ENCODE assay signal across 24 cellular contexts in the genomic region with DNA sequence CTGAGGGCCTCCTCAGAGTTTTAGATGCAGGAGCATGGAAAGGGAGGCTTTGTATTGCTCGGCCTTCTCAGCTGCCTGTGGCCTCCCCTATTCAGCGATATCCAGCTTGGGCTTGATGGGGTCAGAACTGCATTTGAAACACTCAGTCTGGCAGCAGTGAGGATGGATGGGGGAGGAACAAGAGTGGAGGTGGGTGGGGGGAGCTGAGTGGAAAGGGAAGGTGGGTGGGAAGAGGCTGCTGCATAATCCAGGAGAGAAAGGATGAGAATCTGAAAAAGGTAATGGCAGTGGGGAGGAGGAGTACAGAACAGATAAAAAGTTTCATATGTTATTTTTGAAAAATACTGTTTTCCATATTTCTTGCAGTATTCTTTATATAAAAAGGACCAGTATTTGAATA.
"Had no signal": no experiment of that assay in that cellular context is flagged by ENCODE, and none has a peak within 500 bp of the region (broad histone marks: within the 10 kb centered on the region; RNA-seq: fewer than 3 reads in every experiment).

No MANE protein-coding gene starts in this region.

- H3K9me3 ChIP-seq: esophagus squamous epithelium, lower lobe of right lung, ovary, right lobe of liver, thoracic aorta, tibial nerve, upper lobe of left lung had no signal

- H3K4me3 ChIP-seq: esophagus squamous epithelium, lower lobe of right lung, ovary, right lobe of liver, thoracic aorta, tibial nerve, upper lobe of left lung had no signal

- DNase-seq: cortex of kidney; effector memory CD8-positive, alpha-beta T cell; erythroblast; esophagus squamous epithelium; foreskin melanocyte; glutamatergic neuron; hypothalamus; immature natural killer cell; islet precursor cell; kidney glomerular epithelial cell; left ventricle myocardium superior; lower lobe of right lung; natural killer cell; ovary; posterior cingulate gyrus; right lobe of liver; small intestine; stimulated activated CD4-positive, alpha-beta T cell treated with anti-CD3 and anti-CD28 coated beads, Interleukin-15, amount 100 ng/mL, for 24 hours; stimulated activated CD4-positive, alpha-beta T cell treated with anti-CD3 and anti-CD28 coated beads, Interleukin-2, amount 100 ng/mL, for 48 hours; stimulated activated naive B cell treated with anti-CD40 and anti-IgM and Interleukin-4, amounts not matched to agents 10 μg/mL and 1 μg/mL and 100 μg/mL, for 72 hours; upper lobe of left lung had no signal

- H3K27ac ChIP-seq: esophagus squamous epithelium, lower lobe of right lung, ovary, right lobe of liver, thoracic aorta, tibial nerve, upper lobe of left lung had no signal

- H3K36me3 ChIP-seq: esophagus squamous epithelium, lower lobe of right lung, ovary, right lobe of liver, thoracic aorta, tibial nerve had no signal

- H3K9me3 Mint-ChIP-seq: effector memory CD8-positive, alpha-beta T cell; immature natural killer cell; natural killer cell; stimulated activated naive B cell treated with anti-CD40 and anti-IgM and Interleukin-4, amounts not matched to agents 10 μg/mL and 1 μg/mL and 100 μg/mL, for 72 hours; stimulated activated naive CD8-positive, alpha-beta T cell treated with anti-CD3 and anti-CD28 coated beads, Interleukin-15, Interleukin-2, amounts not matched to agents 100 ng/mL and 50 ng/mL, for 24 hours had no signal

- H3K4me1 ChIP-seq: esophagus squamous epithelium, right lobe of liver, upper lobe of left lung had no signal

- H3K27me3 Mint-ChIP-seq: effector memory CD8-positive, alpha-beta T cell; stimulated activated naive B cell treated with anti-CD40 and anti-IgM and Interleukin-4, amounts not matched to agents 10 μg/mL and 1 μg/mL and 100 μg/mL, for 72 hours; stimulated activated naive CD8-positive, alpha-beta T cell treated with anti-CD3 and anti-CD28 coated beads, Interleukin-15, Interleukin-2, amounts not matched to agents 100 ng/mL and 50 ng/mL, for 24 hours had no signal

- H3K4me3 Mint-ChIP-seq: effector memory CD8-positive, alpha-beta T cell; immature natural killer cell; natural killer cell; stimulated activated naive B cell treated with anti-CD40 and anti-IgM and Interleukin-4, amounts not matched to agents 10 μg/mL and 1 μg/mL and 100 μg/mL, for 72 hours; stimulated activated naive CD8-positive, alpha-beta T cell treated with anti-CD3 and anti-CD28 coated beads, Interleukin-15, Interleukin-2, amounts not matched to agents 100 ng/mL and 50 ng/mL, for 24 hours had no signal

- H3K27ac Mint-ChIP-seq: effector memory CD8-positive, alpha-beta T cell; immature natural killer cell; natural killer cell; stimulated activated naive B cell treated with anti-CD40 and anti-IgM and Interleukin-4, amounts not matched to agents 10 μg/mL and 1 μg/mL and 100 μg/mL, for 72 hours; stimulated activated naive CD8-positive, alpha-beta T cell treated with anti-CD3 and anti-CD28 coated beads, Interleukin-15, Interleukin-2, amounts not matched to agents 100 ng/mL and 50 ng/mL, for 24 hours had no signal

- H3K27me3 ChIP-seq: esophagus squamous epithelium, ovary, right lobe of liver, tibial nerve, upper lobe of left lung had no signal

- ATAC-seq: effector memory CD8-positive, alpha-beta T cell; lower lobe of right lung; natural killer cell had no signal

- H3K36me3 Mint-ChIP-seq: natural killer cell; stimulated activated naive B cell treated with anti-CD40 and anti-IgM and Interleukin-4, amounts not matched to agents 10 μg/mL and 1 μg/mL and 100 μg/mL, for 72 hours had no signal
